ENCODE assay signal across 18 cellular contexts in the genomic region with DNA sequence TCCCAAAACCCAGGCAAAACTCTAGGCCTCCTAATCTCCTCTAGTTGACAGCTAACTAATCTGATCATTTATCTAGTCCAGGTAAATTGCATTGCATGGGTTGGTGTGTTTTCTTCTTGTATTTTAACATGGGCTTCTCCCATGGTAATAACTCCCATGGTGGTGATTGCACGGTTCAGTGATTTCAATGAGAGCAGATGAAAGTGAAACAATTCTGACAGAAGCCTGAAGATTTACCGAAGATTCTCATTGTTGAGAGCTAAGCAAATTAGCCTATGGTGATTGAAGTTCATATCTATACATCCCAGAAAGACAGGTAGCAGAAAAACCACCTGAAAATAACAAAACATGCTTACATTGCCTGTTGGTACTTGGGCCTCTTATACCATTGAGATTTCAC. TPM values are rescaled to one million over a fixed set of nuclear protein-coding genes. Genes with fewer than 3 reads are reported as not detected.
DNase-seq lines count a peak whose midpoint lies in the region; ATAC-seq, FAIRE-seq and TF ChIP-seq lines count a peak whose summit lies in the region.
"Had no signal": no experiment of that assay in that cellular context is flagged by ENCODE, and none has a peak within 500 bp of the region (broad histone marks: within the 10 kb centered on the region; RNA-seq: fewer than 3 reads in every experiment).

No MANE protein-coding gene starts in this region.

- H3K27me3 Mint-ChIP-seq in memory B cell = no peaks in the 10 kb centered on the region
- peaks cover 3% of the 10 kb centered on the region for H3K27me3 Mint-ChIP-seq in activated CD8-positive, alpha-beta T cell treated with anti-CD3 and anti-CD28 coated beads for 36 hours

- peak; percentile 87 for FAIRE-seq in GM19239 (lab: Jason Lieb, UNC)

- ATAC-seq in memory B cell (ENCODE audit: low read depth) = peak; percentile 78
- ATAC-seq in activated CD8-positive, alpha-beta T cell treated with anti-CD3 and anti-CD28 coated beads for 36 hours = no peak

- no peak overlapping the region for H3K4me3 Mint-ChIP-seq in memory B cell
- no peak overlapping the region for H3K4me3 Mint-ChIP-seq in activated CD8-positive, alpha-beta T cell treated with anti-CD3 and anti-CD28 coated beads for 36 hours
- H3K4me3 Mint-ChIP-seq: T-helper 2 cell treated with Interferon-gamma antibody and Interleukin-4, amounts not matched to agents 5 μg/mL and 100 μg/mL, for 36 hours had no signal

- H3K4me1 ChIP-seq in thyroid gland = peaks cover 3 to 5% of the 10 kb centered on the region in 2 donors

- no peaks in the 10 kb centered on the region for H3K36me3 Mint-ChIP-seq in memory B cell
- no peaks in the 10 kb centered on the region for H3K36me3 Mint-ChIP-seq in activated CD8-positive, alpha-beta T cell treated with anti-CD3 and anti-CD28 coated beads for 36 hours (ENCODE audit: low read depth)

- intact Hi-C loops in activated CD8-positive, alpha-beta T cell treated with anti-CD3 and anti-CD28 coated beads for 36 hours (cut with micrococcal nuclease) = no loop called here
- intact Hi-C loops in thyroid gland (cut with DNase I) = no loop called here

- H3K27me3 ChIP-seq in thyroid gland = no peaks in the 10 kb centered on the region

- WGBS in thyroid gland, 2 donors = 58 to 74% methylated on average over 2 of the region's 2 CpGs

- H3K36me3 ChIP-seq in thyroid gland = no peaks in the 10 kb centered on the region

- H3K9me3 Mint-ChIP-seq in memory B cell = no peaks in the 10 kb centered on the region
- no peaks in the 10 kb centered on the region for H3K9me3 Mint-ChIP-seq in activated CD8-positive, alpha-beta T cell treated with anti-CD3 and anti-CD28 coated beads for 36 hours
- H3K9me3 Mint-ChIP-seq: T-helper 2 cell treated with Interferon-gamma antibody and Interleukin-4, amounts not matched to agents 5 μg/mL and 100 μg/mL, for 36 hours had no signal

- POLR2A ChIA-PET in activated CD8-positive, alpha-beta T cell treated with anti-CD3 and anti-CD28 coated beads for 36 hours (lab: Charles Lee) = interaction anchor here (1.0 kb wide), 1 partner anchor 76 kb away, joined by 3 read pairs; no protein-coding TSS in a partner anchor

- peaks cover 12% of the 10 kb centered on the region for H3K4me1 Mint-ChIP-seq in memory B cell
- H3K4me1 Mint-ChIP-seq in activated CD8-positive, alpha-beta T cell treated with anti-CD3 and anti-CD28 coated beads for 36 hours (ENCODE audit: low read depth) = no peaks in the 10 kb centered on the region

- no peak overlapping the region for H3K27ac Mint-ChIP-seq in memory B cell
- no peak overlapping the region for H3K27ac Mint-ChIP-seq in activated CD8-positive, alpha-beta T cell treated with anti-CD3 and anti-CD28 coated beads for 36 hours
- H3K27ac Mint-ChIP-seq: T-helper 2 cell treated with Interferon-gamma antibody and Interleukin-4, amounts not matched to agents 5 μg/mL and 100 μg/mL, for 36 hours had no signal

- no peak for TF ChIP-seq CTCF in GM12865 (IDR thresholded peaks at IDR 0.05; ENCODE audit: insufficient read depth, low read depth, low read length, missing control alignments)
- TF ChIP-seq CTCF in activated CD8-positive, alpha-beta T cell treated with anti-CD3 and anti-CD28 coated beads for 36 hours (IDR thresholded peaks at IDR 0.05) = no peak
- no peak for TF ChIP-seq CTCF in thyroid gland (IDR thresholded peaks at IDR 0.05)

- DNase-seq in GM12865 (ENCODE audit: low read depth) (peak; percentile 42), GM19239 (ENCODE audit: insufficient read length, low spot score) (no peak), NAMALWA (ENCODE audit: low spot score) (peak; percentile 18), memory B cell (ENCODE audit: low spot score in 2 of 2) (no peak), thyroid gland (no peak), DMS79 (lab: John Stamatoyannopoulos, UW) (no peak)
- no peak for DNase-seq in effector CD8-positive, alpha-beta T cell (lab: John Stamatoyannopoulos, UW)
- DNase-seq in activated CD8-positive, alpha-beta T cell treated with anti-CD3 and anti-CD28 coated beads for 36 hours = no peak
- DNase-seq: ACHN, EL, HCEC 1CT, Karpas-422, MV-4-11, NCI-H1436, NCI-H2081, SIG-M5 had no signal

- CTCF ChIA-PET in activated CD8-positive, alpha-beta T cell treated with anti-CD3 and anti-CD28 coated beads for 36 hours (lab: Charles Lee) = no interaction called here

- TF ChIP-seq POLR2A in thyroid gland (IDR thresholded peaks at IDR 0.05) = no peak

- no peaks in the 10 kb centered on the region for H3K9me3 ChIP-seq in thyroid gland

- no peak overlapping the region for H3K4me3 ChIP-seq in GM12865 (ENCODE audit: low read depth, low read length)
- no peak overlapping the region for H3K4me3 ChIP-seq in thyroid gland (replicated peaks in 1 of 3)

- no peak overlapping the region for H3K27ac ChIP-seq in thyroid gland

RNA-seq across cellular contexts. Expression of a gene that starts 26.6 kb away (rescaled TPM):
- not detected for total RNA-seq in activated CD8-positive, alpha-beta T cell treated with anti-CD3 and anti-CD28 coated beads for 36 hours
- not detected for total RNA-seq in thyroid gland
- total RNA-seq: RPMI7951 had no signal

RNA-seq across cellular contexts. Expression of a gene that starts 27.2 kb away (rescaled TPM):
- total RNA-seq in activated CD8-positive, alpha-beta T cell treated with anti-CD3 and anti-CD28 coated beads for 36 hours = not detected
- not detected for total RNA-seq in thyroid gland
- total RNA-seq: RPMI7951 had no signal

Comparison
In these comparisons a context has a peak if more than half of its experiments do, and no peak if none do; other contexts are left out.
1. DNase-seq: peak in GM12865 (single experiment) and NAMALWA (single experiment); none in GM19239 (single experiment), memory B cell (0 of 2), effector CD8-positive, alpha-beta T cell (single experiment), activated CD8-positive, alpha-beta T cell treated with anti-CD3 and anti-CD28 coated beads for 36 hours (single experiment), thyroid gland (0 of 2) and DMS79 (single experiment).